In the genomic region with DNA sequence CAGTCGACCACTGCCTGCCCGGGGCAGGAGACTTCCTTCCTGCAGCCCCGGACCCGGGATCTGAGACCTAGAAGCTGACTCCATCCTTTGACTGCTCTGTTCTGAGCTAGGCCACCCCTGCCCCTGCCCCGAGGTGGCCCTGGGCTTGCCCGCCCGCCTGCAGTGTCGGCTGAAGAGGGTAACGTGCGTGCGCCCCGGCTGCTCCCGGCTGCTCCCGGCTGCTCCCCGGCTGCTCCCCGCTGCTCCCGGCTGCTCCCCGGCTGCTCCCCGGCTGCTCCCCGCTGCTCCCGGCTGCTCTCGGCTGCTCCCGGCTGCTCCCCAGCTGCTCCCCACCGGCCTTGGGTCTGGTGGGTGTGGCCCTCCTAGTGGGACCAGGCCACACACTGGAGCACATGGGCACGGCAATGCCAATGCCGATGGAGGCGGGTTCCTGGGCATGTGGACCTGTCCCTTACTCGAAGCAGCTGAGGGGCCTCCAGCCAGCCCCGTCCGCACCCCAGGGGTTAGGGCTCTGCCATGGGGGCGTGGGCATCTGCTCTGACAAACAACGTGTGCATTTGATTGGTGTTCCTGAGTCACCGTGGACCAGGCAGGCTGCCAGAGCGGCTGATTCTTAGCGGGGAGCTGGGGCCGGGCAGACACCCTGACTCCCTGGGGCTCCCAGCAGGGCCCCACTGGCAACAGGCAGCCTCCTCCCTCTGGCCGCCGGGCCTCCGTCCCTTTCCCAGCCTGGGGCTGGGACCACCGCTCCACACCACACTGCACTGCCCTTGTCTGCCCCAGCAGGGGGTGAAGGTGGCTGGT, we compare ENCODE assay signal across 10 cellular contexts. TPM values are rescaled to one million over a fixed set of nuclear protein-coding genes. Genes with fewer than 3 reads are reported as not detected.
A peak's percentile ranks its signal among the peaks of the same experiment; 100 is the strongest.
DNase-seq lines count a peak whose midpoint lies in the region; ATAC-seq, FAIRE-seq and TF ChIP-seq lines count a peak whose summit lies in the region.
"Had no signal": no experiment of that assay in that cellular context is flagged by ENCODE, and none has a peak within 500 bp of the region (broad histone marks: within the 10 kb centered on the region; RNA-seq: fewer than 3 reads in every experiment).

No MANE protein-coding gene starts in this region.

- H3K27me3 ChIP-seq in astrocyte (ENCODE audit: insufficient read depth, low read length), result no peaks in the 10 kb centered on the region

- POLR2A ChIA-PET in activated CD4-positive, alpha-beta T cell treated with anti-CD3 and anti-CD28 coated beads, Interleukin-2, amount 10 ng/mL, durations not matched to agents 7 days and 5 days (lab: Charles Lee), result no interaction called here

- H3K27ac ChIP-seq in astrocyte (ENCODE audit: low read depth, low read length), result no peak overlapping the region

- no peak overlapping the region for H3K4me3 Mint-ChIP-seq in astrocyte (ENCODE audit: unreplicated experiment)
- no peak overlapping the region for H3K4me3 Mint-ChIP-seq in activated CD4-positive, alpha-beta T cell treated with anti-CD3 and anti-CD28 coated beads, Interleukin-2, amount 10 ng/mL, durations not matched to agents 7 days and 5 days

- H3K27ac Mint-ChIP-seq in astrocyte (ENCODE audit: unreplicated experiment), result no peak overlapping the region
- no peak overlapping the region for H3K27ac Mint-ChIP-seq in activated CD4-positive, alpha-beta T cell treated with anti-CD3 and anti-CD28 coated beads, Interleukin-2, amount 10 ng/mL, durations not matched to agents 7 days and 5 days

- H4K20me1 ChIP-seq in astrocyte (ENCODE audit: insufficient read depth, low read length), result no peaks in the 10 kb centered on the region

- peaks cover 11% of the 10 kb centered on the region for H3K4me1 ChIP-seq in astrocyte (ENCODE audit: insufficient read depth, low read length)

- H3K9ac ChIP-seq in astrocyte (ENCODE audit: low read length), result no peak overlapping the region

- H3K4me1 Mint-ChIP-seq in astrocyte (ENCODE audit: low read depth, unreplicated experiment), result no peaks in the 10 kb centered on the region
- peaks cover 9% of the 10 kb centered on the region for H3K4me1 Mint-ChIP-seq in activated CD4-positive, alpha-beta T cell treated with anti-CD3 and anti-CD28 coated beads, Interleukin-2, amount 10 ng/mL, durations not matched to agents 7 days and 5 days

- TF ChIP-seq CTCF in astrocyte (IDR thresholded peaks at IDR 0.05; ENCODE audit: insufficient read depth, low read depth, low read length), result no peak

- TF ChIP-seq EP300 in Ishikawa (IDR thresholded peaks at IDR 0.05; ENCODE audit: borderline replicate concordance), result peak; percentile 72

- no peak overlapping the region for H3K4me3 ChIP-seq in astrocyte (ENCODE audit: insufficient read depth, low read depth, low read length)

- FAIRE-seq in astrocyte (lab: Jason Lieb, UNC), result no peak

- H3K9me3 ChIP-seq in astrocyte (ENCODE audit: insufficient read depth, low read depth, low read length), result no peaks in the 10 kb centered on the region

- no peaks in the 10 kb centered on the region for H3K9me3 Mint-ChIP-seq in astrocyte (ENCODE audit: unreplicated experiment)
- H3K9me3 Mint-ChIP-seq in activated CD4-positive, alpha-beta T cell treated with anti-CD3 and anti-CD28 coated beads, Interleukin-2, amount 10 ng/mL, durations not matched to agents 7 days and 5 days, result no peaks in the 10 kb centered on the region

- H3K79me2 ChIP-seq in astrocyte (ENCODE audit: insufficient read depth, low read length), result no peaks in the 10 kb centered on the region

- no peak overlapping the region for H2AFZ ChIP-seq in astrocyte (ENCODE audit: low read depth, low read length)

- no peak; the same call in 1 of the 2 replicates for TF ChIP-seq RAD21 in Ishikawa (IDR thresholded peaks at IDR 0.05; ENCODE audit: low read depth)

- H3K36me3 Mint-ChIP-seq in astrocyte (ENCODE audit: low read depth, unreplicated experiment), result peaks cover 3% of the 10 kb centered on the region
- H3K36me3 Mint-ChIP-seq in activated CD4-positive, alpha-beta T cell treated with anti-CD3 and anti-CD28 coated beads, Interleukin-2, amount 10 ng/mL, durations not matched to agents 7 days and 5 days (ENCODE audit: low read depth), result no peaks in the 10 kb centered on the region

- no peak for ATAC-seq in GM21423 (IDR thresholded peaks at IDR 0.05; ENCODE audit: unreplicated experiment)

- H3K36me3 ChIP-seq in astrocyte (ENCODE audit: insufficient read depth, low read length), result no peaks in the 10 kb centered on the region

- DNase-seq in COLO668 (lab: John Stamatoyannopoulos, UW; ENCODE audit: unreplicated experiment), result peak; percentile 71
- peak; percentile 53 for DNase-seq in astrocyte (ENCODE audit: low read depth)
- peak; percentile 57 for DNase-seq in mucosa of gallbladder (ENCODE audit: low spot score)
- DNase-seq in stimulated activated CD4-positive, alpha-beta T cell treated with anti-CD3 and anti-CD28 coated beads, Interleukin-12 subunit alpha, Interleukin-12 subunit beta, amount 100 ng/mL, for 4 hours, result no peak
- no peak for DNase-seq in NK-92 (lab: John Stamatoyannopoulos, UW; ENCODE audit: unreplicated experiment)
- no peak for DNase-seq in activated CD4-positive, alpha-beta T cell treated with anti-CD3 and anti-CD28 coated beads, Interleukin-2, amount 10 ng/mL, durations not matched to agents 7 days and 5 days
- DNase-seq: T-helper 1 cell had no signal

- CTCF ChIA-PET in activated CD4-positive, alpha-beta T cell treated with anti-CD3 and anti-CD28 coated beads, Interleukin-2, amount 10 ng/mL, durations not matched to agents 7 days and 5 days (lab: Charles Lee), result interaction anchor here (1.0 kb wide), 1 partner anchor 66 kb away, joined by 3 read pairs; no protein-coding TSS in a partner anchor

- peaks cover 4% of the 10 kb centered on the region for H3K27me3 Mint-ChIP-seq in astrocyte (ENCODE audit: low read depth, unreplicated experiment)
- H3K27me3 Mint-ChIP-seq in activated CD4-positive, alpha-beta T cell treated with anti-CD3 and anti-CD28 coated beads, Interleukin-2, amount 10 ng/mL, durations not matched to agents 7 days and 5 days, result peaks cover 2% of the 10 kb centered on the region

- peak overlapping the region; percentile 67 for H3K4me2 ChIP-seq in astrocyte (ENCODE audit: low read length)

TF ChIP-seq in Ishikawa, 13 proteins besides CTCF, POLR2A, EP300 and RAD21:
- TF ChIP-seq CREB1 (IDR thresholded peaks at IDR 0.05; ENCODE audit: low read depth), result no peak
- TF ChIP-seq, protein P1, sequence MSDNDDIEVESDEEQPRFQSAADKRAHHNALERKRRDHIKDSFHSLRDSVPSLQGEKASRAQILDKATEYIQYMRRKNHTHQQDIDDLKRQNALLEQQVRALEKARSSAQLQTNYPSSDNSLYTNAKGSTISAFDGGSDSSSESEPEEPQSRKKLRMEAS (IDR thresholded peaks at IDR 0.05), result peak; percentile 95
- TF ChIP-seq, protein P2, sequence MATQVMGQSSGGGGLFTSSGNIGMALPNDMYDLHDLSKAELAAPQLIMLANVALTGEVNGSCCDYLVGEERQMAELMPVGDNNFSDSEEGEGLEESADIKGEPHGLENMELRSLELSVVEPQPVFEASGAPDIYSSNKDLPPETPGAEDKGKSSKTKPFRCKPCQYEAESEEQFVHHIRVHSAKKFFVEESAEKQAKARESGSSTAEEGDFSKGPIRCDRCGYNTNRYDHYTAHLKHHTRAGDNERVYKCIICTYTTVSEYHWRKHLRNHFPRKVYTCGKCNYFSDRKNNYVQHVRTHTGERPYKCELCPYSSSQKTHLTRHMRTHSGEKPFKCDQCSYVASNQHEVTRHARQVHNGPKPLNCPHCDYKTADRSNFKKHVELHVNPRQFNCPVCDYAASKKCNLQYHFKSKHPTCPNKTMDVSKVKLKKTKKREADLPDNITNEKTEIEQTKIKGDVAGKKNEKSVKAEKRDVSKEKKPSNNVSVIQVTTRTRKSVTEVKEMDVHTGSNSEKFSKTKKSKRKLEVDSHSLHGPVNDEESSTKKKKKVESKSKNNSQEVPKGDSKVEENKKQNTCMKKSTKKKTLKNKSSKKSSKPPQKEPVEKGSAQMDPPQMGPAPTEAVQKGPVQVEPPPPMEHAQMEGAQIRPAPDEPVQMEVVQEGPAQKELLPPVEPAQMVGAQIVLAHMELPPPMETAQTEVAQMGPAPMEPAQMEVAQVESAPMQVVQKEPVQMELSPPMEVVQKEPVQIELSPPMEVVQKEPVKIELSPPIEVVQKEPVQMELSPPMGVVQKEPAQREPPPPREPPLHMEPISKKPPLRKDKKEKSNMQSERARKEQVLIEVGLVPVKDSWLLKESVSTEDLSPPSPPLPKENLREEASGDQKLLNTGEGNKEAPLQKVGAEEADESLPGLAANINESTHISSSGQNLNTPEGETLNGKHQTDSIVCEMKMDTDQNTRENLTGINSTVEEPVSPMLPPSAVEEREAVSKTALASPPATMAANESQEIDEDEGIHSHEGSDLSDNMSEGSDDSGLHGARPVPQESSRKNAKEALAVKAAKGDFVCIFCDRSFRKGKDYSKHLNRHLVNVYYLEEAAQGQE (IDR thresholded peaks at IDR 0.05; ENCODE audit: low read depth), result no peak
- 0 out of 2 replicates have a peak, but pooled peaks have one; percentile 16 for TF ChIP-seq TEAD4 (IDR thresholded peaks at IDR 0.05)
- peak; percentile 93 for TF ChIP-seq NFIC (IDR thresholded peaks at IDR 0.05)
- TF ChIP-seq FOXM1 (IDR thresholded peaks at IDR 0.05; ENCODE audit: borderline replicate concordance, low read depth), result no peak
- TF ChIP-seq EGR1 (IDR thresholded peaks at IDR 0.05), result 0 out of 2 replicates have a peak, but pooled peaks have one; percentile 23
- peak; percentile 89 for TF ChIP-seq TCF12 (IDR thresholded peaks at IDR 0.05; ENCODE audit: low read depth)
- 0 out of 2 replicates have a peak, but pooled peaks have one; percentile 44 for TF ChIP-seq ZBTB7A (IDR thresholded peaks at IDR 0.05; ENCODE audit: low read depth)

RNA-seq across cellular contexts. Expression of a gene that starts 2.0 kb away (rescaled TPM):
- total RNA-seq in astrocyte (not detected in 2 replicates), mucosa of gallbladder (26.4 TPM)
- total RNA-seq in activated CD4-positive, alpha-beta T cell treated with anti-CD3 and anti-CD28 coated beads, Interleukin-2, amount 10 ng/mL, durations not matched to agents 7 days and 5 days, result not detected
- total RNA-seq: mesenteric fat pad had no signal

RNA-seq across cellular contexts. Expression of a gene that starts 34.4 kb away (rescaled TPM):
- total RNA-seq in astrocyte, result 0.09 and 0.22 TPM in 2 replicates
- 34.8 TPM for total RNA-seq in mucosa of gallbladder
- under 1 TPM in 1 of 2 experiments, not detected in 1; 0.37 TPM for total RNA-seq in activated CD4-positive, alpha-beta T cell treated with anti-CD3 and anti-CD28 coated beads, Interleukin-2, amount 10 ng/mL, durations not matched to agents 7 days and 5 days

RNA-seq across cellular contexts. Expression of a gene that starts 40.2 kb away (rescaled TPM):
- 10.0 and 11.5 TPM in 2 replicates for total RNA-seq in astrocyte
- total RNA-seq in mucosa of gallbladder, result 71.5 TPM
- 10 to 100 TPM; 18.5 to 29.2 TPM for total RNA-seq in activated CD4-positive, alpha-beta T cell treated with anti-CD3 and anti-CD28 coated beads, Interleukin-2, amount 10 ng/mL, durations not matched to agents 7 days and 5 days

Comparison
In these comparisons a context has a peak if more than half of its experiments do, and no peak if none do; other contexts are left out.
1. DNase-seq: peak in COLO668 (single experiment), astrocyte (single experiment) and mucosa of gallbladder (single experiment); none in stimulated activated CD4-positive, alpha-beta T cell treated with anti-CD3 and anti-CD28 coated beads, Interleukin-12 subunit alpha, Interleukin-12 subunit beta, amount 100 ng/mL, for 4 hours (single experiment), NK-92 (single experiment) and activated CD4-positive, alpha-beta T cell treated with anti-CD3 and anti-CD28 coated beads, Interleukin-2, amount 10 ng/mL, durations not matched to agents 7 days and 5 days (single experiment).
2. RNA of a gene that starts 2.0 kb away (total RNA-seq): 26.4 TPM in mucosa of gallbladder (single experiment); not detected in astrocyte and not detected in activated CD4-positive, alpha-beta T cell treated with anti-CD3 and anti-CD28 coated beads, Interleukin-2, amount 10 ng/mL, durations not matched to agents 7 days and 5 days; every median in the first group is over 10 times any median in the second.
3. RNA of a gene that starts 34.4 kb away (total RNA-seq): 34.8 TPM in mucosa of gallbladder (single experiment); 0.37 TPM in activated CD4-positive, alpha-beta T cell treated with anti-CD3 and anti-CD28 coated beads, Interleukin-2, amount 10 ng/mL, durations not matched to agents 7 days and 5 days and 0.09 to 0.22 TPM in astrocyte; every median in the first group is over 10 times any median in the second.